ENCODE assay signal across 8 cellular contexts in genomic region chr15:92831459-92832229, GRCh38.
DNase-seq lines count a peak whose midpoint lies in the region; ATAC-seq and TF ChIP-seq lines count a peak whose summit lies in the region.

No MANE protein-coding gene starts in this region.

- DNase-seq in NCI-H146 treated with DMSO at 0.1 percent for 48 hours (lab: John Stamatoyannopoulos, UW; ENCODE audit: unreplicated experiment) (peak; percentile 82), T-helper 1 cell (peak; percentile 67 to 96 (median 83)), amniotic stem cell (lab: John Stamatoyannopoulos, UW) (peak; percentile 76), left ventricle myocardium superior (peak; percentile 94), putamen (ENCODE audit: low spot score) (peak; percentile 94), vagina (ENCODE audit: extremely low spot score in 2 of 2) (peak in 1 of 2 donors; percentile 96)

- peaks cover 29% of the 10 kb centered on the region for H3K4me1 ChIP-seq in vagina

- TF ChIP-seq CTCF in vagina (IDR thresholded peaks at IDR 0.05) = no peak

- H3K9me3 ChIP-seq in vagina = no peaks in the 10 kb centered on the region

- TF ChIP-seq POLR2A in GM15510 (IDR thresholded peaks at IDR 0.05; ENCODE audit: borderline replicate concordance, extremely low read depth, insufficient read length) (peak; percentile 90), vagina (IDR thresholded peaks at IDR 0.05) (peak in 1 of 2 donors; percentile 46)

- no peaks in the 10 kb centered on the region for H3K36me3 ChIP-seq in vagina

- peak overlapping the region; percentile 92 for H3K27ac ChIP-seq in vagina

- intact Hi-C loops in left ventricle myocardium superior (cut with micrococcal nuclease) (loop anchor here (5.0 kb wide), 1 partner anchor 51 kb away; no protein-coding TSS in a partner anchor), vagina (cut with DNase I) (loop anchor here (2.0 kb wide), 1 partner anchor 51 kb away; no protein-coding TSS in a partner anchor)

- peak overlapping the region; percentile 21 to 41 for H3K4me3 ChIP-seq in vagina

- ATAC-seq in HG02884 (IDR thresholded peaks at IDR 0.05; ENCODE audit: unreplicated experiment) (peak; percentile 96), left ventricle myocardium superior (peak; percentile 98)

- no peaks in the 10 kb centered on the region for H3K27me3 ChIP-seq in vagina
